Comparison of ENCODE assay signal across 13 cellular contexts in the genomic region with DNA sequence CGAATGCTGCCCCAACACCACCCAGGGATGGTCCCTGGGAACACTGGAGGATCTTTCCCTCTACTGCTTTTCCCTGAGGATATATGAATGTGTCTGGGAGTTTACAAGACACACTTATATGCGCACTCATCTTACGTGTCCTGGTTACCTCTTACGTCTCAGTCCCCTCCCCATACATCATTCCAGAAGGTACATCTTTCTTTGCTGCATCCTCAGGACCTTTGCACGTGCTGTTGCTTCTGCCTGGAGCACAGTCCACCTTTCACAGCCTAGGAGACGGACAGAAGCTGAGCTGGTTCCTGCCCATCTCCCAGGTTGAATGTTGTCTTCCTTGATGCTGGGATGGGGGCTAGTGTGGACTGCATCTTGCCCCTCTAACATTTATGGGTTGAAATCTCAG.
DNase-seq lines count a peak whose midpoint lies in the region; FAIRE-seq and TF ChIP-seq lines count a peak whose summit lies in the region.
"Had no signal": no experiment of that assay in that cellular context is flagged by ENCODE, and none has a peak within 500 bp of the region (broad histone marks: within the 10 kb centered on the region; RNA-seq: fewer than 3 reads in every experiment).

No MANE protein-coding gene starts in this region.

- H3K4me1 ChIP-seq in HEK293 (ENCODE audit: control insufficient read depth, insufficient read depth, low read length) (no peaks in the 10 kb centered on the region), H1 (replicated peaks in 1 of 4; ENCODE audit: control insufficient read depth in 3 of 4, insufficient read depth in 4 of 4, low read length in 3 of 4) (peaks cover 0 to 18% (median 4%) of the 10 kb centered on the region in 4 experiments; a peak in 3 of 7 replicates), muscle layer of colon (ENCODE audit: insufficient read depth, low read length) (peaks cover 8% of the 10 kb centered on the region), stomach smooth muscle (ENCODE audit: control insufficient read depth, insufficient read depth, low read length) (peaks cover 2% of the 10 kb centered on the region)
- H3K4me1 ChIP-seq: BLaER1 treated with 17β-estradiol and CSF1 and Interleukin-3, amounts not matched to agents 10 nM and 100 nM had no signal

- no peak overlapping the region for H3K14ac ChIP-seq in H1 (ENCODE audit: insufficient read length)

- POLR2A ChIA-PET in HEK293 (lab: Yijun Ruan, JAX) (no interaction called here), H1 (lab: Charles Lee; ENCODE audit: partially characterized antibody) (no interaction called here)

- no peak for TF ChIP-seq EP300 in H1 (IDR thresholded peaks at IDR 0.05; ENCODE audit: borderline replicate concordance in 1 of 2, low read depth in 2 of 2, low read length in 2 of 2)

- no peak overlapping the region for H3K18ac ChIP-seq in H1 (ENCODE audit: extremely low read depth, low read length)

- H4K8ac ChIP-seq in H1 (ENCODE audit: extremely low read depth, insufficient read depth, low read length): no peak overlapping the region

- H3K79me1 ChIP-seq in H1 (ENCODE audit: low read depth, low read length): no peaks in the 10 kb centered on the region

- no peak overlapping the region for H2AK5ac ChIP-seq in H1 (ENCODE audit: low read depth, low read length)

- no peak overlapping the region for H2AFZ ChIP-seq in H1 (ENCODE audit: low read length)

- no peak for FAIRE-seq in H1 (lab: Jason Lieb, UNC)
- FAIRE-seq: HepG2 had no signal

- no peaks in the 10 kb centered on the region for H4K20me1 ChIP-seq in H1 (replicated peaks in 1 of 2; ENCODE audit: control insufficient read depth in 1 of 2, insufficient read depth in 2 of 2, low read length in 2 of 2)
- H4K20me1 ChIP-seq: BLaER1 treated with 17β-estradiol and CSF1 and Interleukin-3, amounts not matched to agents 10 nM and 100 nM had no signal

- H3K23ac ChIP-seq in H1 (ENCODE audit: insufficient read length): no peak overlapping the region

- no peak overlapping the region for H4K91ac ChIP-seq in H1 (replicated peaks; ENCODE audit: insufficient read length, low read length)

- TF ChIP-seq RAD21 in H1 (IDR thresholded peaks at IDR 0.05 in 1 of 2, conservative IDR thresholded peaks at IDR 0.05 in 1 of 2; ENCODE audit: low read depth in 2 of 2, low read length in 2 of 2): no peak

- peak overlapping the region; percentile 57 for H3K4ac ChIP-seq in H1 (replicated peaks; ENCODE audit: insufficient read length, low read depth, low read length)

- no peak overlapping the region for H3K56ac ChIP-seq in H1 (replicated peaks; ENCODE audit: insufficient read length, low read depth, low read length)

- H2BK15ac ChIP-seq in H1 (ENCODE audit: low read length): no peak overlapping the region

- 97% methylated on average over 6 of the region's 6 CpGs; no CpG with 5 or more reads in 1 of the 2 experiments for WGBS in H1 (ENCODE audit: extremely low coverage in 1 of 2, insufficient coverage in 1 of 2, insufficient read length in 1 of 2, insufficient replicate concordance in 2 of 2, low coverage in 1 of 2, low lambda C conversion rate in 2 of 2, missing lambda C conversion rate in 1 of 2), 2 experiments

- no peaks in the 10 kb centered on the region for H3K79me2 ChIP-seq in H1 (ENCODE audit: control insufficient read depth in 1 of 2, insufficient read depth in 2 of 2, low read length in 2 of 2)

- DNase-seq in H1 (ENCODE audit: low read depth in 1 of 2, low spot score in 2 of 2) (no peak), KG1 (lab: John Stamatoyannopoulos, UW) (no peak), medulla oblongata (ENCODE audit: extremely low spot score) (no peak), AG08396 (ENCODE audit: low spot score) (no peak)
- DNase-seq: 8988T; CD4-positive, CD25-positive, alpha-beta regulatory T cell; DMS53; GF-D8 had no signal

- H3K4me3 ChIP-seq in HEK293 (ENCODE audit: low read depth, low read length): no peak overlapping the region
- H3K4me3 ChIP-seq in H1 (ENCODE audit: extremely low read depth in 1 of 4, insufficient read depth in 2 of 4, low read depth in 3 of 4, low read length in 4 of 4): no peak overlapping the region
- no peak overlapping the region for H3K4me3 ChIP-seq in muscle layer of colon (ENCODE audit: low read depth in 1 of 2, low read length in 2 of 2)
- no peak overlapping the region for H3K4me3 ChIP-seq in stomach smooth muscle (ENCODE audit: low read length in 2 of 2)
- H3K4me3 ChIP-seq: BLaER1 treated with 17β-estradiol and CSF1 and Interleukin-3, amounts not matched to agents 10 nM and 100 nM had no signal

- H2BK120ac ChIP-seq in H1 (replicated peaks; ENCODE audit: low read depth, low read length): no peak overlapping the region

- H3K27ac ChIP-seq in HEK293 (ENCODE audit: extremely low read depth, low read depth, low read length): no peak overlapping the region
- no peak overlapping the region for H3K27ac ChIP-seq in H1 (ENCODE audit: low read depth, low read length)
- H3K27ac ChIP-seq in muscle layer of colon (ENCODE audit: low read depth, low read length): peak overlapping the region; percentile 45
- H3K27ac ChIP-seq in stomach smooth muscle (ENCODE audit: low read length): peak overlapping the region; percentile 41
- H3K27ac ChIP-seq: BLaER1 treated with 17β-estradiol and CSF1 and Interleukin-3, amounts not matched to agents 10 nM and 100 nM had no signal

- H3K9me3 ChIP-seq in HEK293 (ENCODE audit: control insufficient read depth, insufficient read depth, low read depth, low read length) (no peaks in the 10 kb centered on the region), H1 (ENCODE audit: insufficient read depth in 2 of 2, low read depth in 1 of 2, low read length in 1 of 2) (peaks cover 8% of the 10 kb centered on the region in 2 experiments; a peak in 3 of 4 replicates), muscle layer of colon (ENCODE audit: low read length) (no peaks in the 10 kb centered on the region), stomach smooth muscle (ENCODE audit: control insufficient read depth in 2 of 2, low read length in 2 of 2) (peaks cover 2 to 6% of the 10 kb centered on the region in 2 donors)

- H2BK20ac ChIP-seq in H1 (ENCODE audit: low read length): no peak overlapping the region

- CTCF ChIA-PET in HEK293 (lab: Yijun Ruan, JAX) (no interaction called here), H1 (lab: Charles Lee; ENCODE audit: partially characterized antibody) (interaction anchor here (0.9 to 1.3 kb wide), 2 partner anchors 38 to 104 kb away, joined by 3 to 4 read pairs; no protein-coding TSS in a partner anchor)

- H4K5ac ChIP-seq in H1 (ENCODE audit: insufficient read length, low read depth, low read length): no peak overlapping the region

- no peak overlapping the region for H2BK5ac ChIP-seq in H1 (ENCODE audit: low read depth, low read length)

- H3K36me3 ChIP-seq in HEK293 (ENCODE audit: control insufficient read depth in 2 of 2, insufficient read depth in 1 of 2, low read length in 2 of 2): no peaks in the 10 kb centered on the region
- no peaks in the 10 kb centered on the region for H3K36me3 ChIP-seq in H1 (ENCODE audit: control insufficient read depth in 2 of 4, insufficient read depth in 4 of 4, low read length in 3 of 4)
- no peaks in the 10 kb centered on the region for H3K36me3 ChIP-seq in muscle layer of colon (ENCODE audit: insufficient read depth, low read length)
- H3K36me3 ChIP-seq in stomach smooth muscle (ENCODE audit: control insufficient read depth in 2 of 2, insufficient read depth in 2 of 2, low read length in 2 of 2): no peaks in the 10 kb centered on the region
- H3K36me3 ChIP-seq: BLaER1 treated with 17β-estradiol and CSF1 and Interleukin-3, amounts not matched to agents 10 nM and 100 nM had no signal

- no peaks in the 10 kb centered on the region for H3K23me2 ChIP-seq in H1 (ENCODE audit: low read depth, low read length)

- H3K9ac ChIP-seq in H1 (replicated peaks in 1 of 4; ENCODE audit: extremely low read depth in 1 of 4, low read depth in 3 of 4, low read length in 3 of 4) (no peak overlapping the region), muscle layer of colon (ENCODE audit: low read length) (no peak overlapping the region), stomach smooth muscle (ENCODE audit: low read length in 2 of 2) (no peak overlapping the region)
- H3K9ac ChIP-seq: BLaER1 treated with 17β-estradiol and CSF1 and Interleukin-3, amounts not matched to agents 10 nM and 100 nM had no signal

- TF ChIP-seq CTCF in HEK293 (tag by site-specific recombination; IDR thresholded peaks at IDR 0.05): no peak
- TF ChIP-seq CTCF in H1 (IDR thresholded peaks at IDR 0.05; ENCODE audit: control extremely low read depth in 1 of 3, insufficient read depth in 1 of 3, low read depth in 1 of 3, low read length in 3 of 3): no peak

- no peak for TF ChIP-seq POLR2A in H1 (IDR thresholded peaks at IDR 0.05; ENCODE audit: control extremely low read depth in 1 of 2, low read depth in 2 of 2, low read length in 2 of 2)

- H3K4me2 ChIP-seq in H1 (ENCODE audit: insufficient read depth in 1 of 2, low read depth in 2 of 2, low read length in 2 of 2): no peak overlapping the region
- H3K4me2 ChIP-seq: BLaER1 treated with 17β-estradiol and CSF1 and Interleukin-3, amounts not matched to agents 10 nM and 100 nM had no signal

- peak overlapping the region; percentile 13; the same call in 1 of the 2 replicates for H2BK12ac ChIP-seq in H1 (ENCODE audit: low read depth, low read length)

- H3K27me3 ChIP-seq in H1 (replicated peaks in 1 of 4; ENCODE audit: control insufficient read depth in 3 of 4, extremely low read depth in 1 of 4, insufficient read depth in 3 of 4, low read length in 3 of 4) (0 out of 7 replicates have a peak, but pooled peaks cover 0 to under 1% (median 0%) of the 10 kb centered on the region in 4 experiments), muscle layer of colon (ENCODE audit: control insufficient read depth in 1 of 2, insufficient read depth in 2 of 2, low read length in 2 of 2) (no peaks in the 10 kb centered on the region), stomach smooth muscle (ENCODE audit: control insufficient read depth in 1 of 2, insufficient read depth in 2 of 2, low read length in 2 of 2) (peaks cover 0 to 3% of the 10 kb centered on the region in 2 donors)
- H3K27me3 ChIP-seq: BLaER1 treated with 17β-estradiol and CSF1 and Interleukin-3, amounts not matched to agents 10 nM and 100 nM had no signal

TF ChIP-seq in H1, 55 proteins besides CTCF, POLR2A, EP300 and RAD21:
- TF ChIP-seq ASH2L (IDR thresholded peaks at IDR 0.05; ENCODE audit: low read length): no peak
- TF ChIP-seq KDM1A (IDR thresholded peaks at IDR 0.05; ENCODE audit: borderline replicate concordance, low read length): peak; percentile 57; the same call in 1 of the 2 replicates

Comparison
In these comparisons a context has a peak if more than half of its experiments do, and no peak if none do; other contexts are left out.
1. H3K27ac ChIP-seq: peak in muscle layer of colon (single experiment) and stomach smooth muscle (single experiment); none in HEK293 (single experiment) and H1 (single experiment).